In the genomic region with DNA sequence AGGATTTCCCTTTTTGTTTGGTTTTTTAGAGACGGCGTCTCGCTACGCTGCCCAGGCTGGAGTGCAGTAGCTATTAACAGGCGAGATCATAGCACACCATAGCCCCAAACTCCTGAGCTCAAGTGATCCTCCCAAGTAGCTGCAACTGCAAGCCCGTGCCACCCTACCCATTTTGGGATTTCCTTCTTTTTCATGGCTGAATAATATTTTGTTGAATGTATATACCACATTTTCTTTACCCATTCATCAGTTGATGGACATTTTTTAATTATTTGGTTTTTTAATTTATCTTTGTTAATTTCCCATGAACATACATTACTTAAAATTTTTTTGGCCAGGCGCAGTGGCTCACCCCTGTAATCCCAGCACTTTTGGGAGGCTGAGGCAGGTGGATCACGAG, we compare ENCODE assay signal across 11 cellular contexts. TPM values are rescaled to one million over a fixed set of nuclear protein-coding genes. Genes with fewer than 3 reads are reported as not detected.
A peak's percentile ranks its signal among the peaks of the same experiment; 100 is the strongest.
DNase-seq lines count a peak whose midpoint lies in the region; ATAC-seq and TF ChIP-seq lines count a peak whose summit lies in the region.
"Had no signal": no experiment of that assay in that cellular context is flagged by ENCODE, and none has a peak within 500 bp of the region (broad histone marks: within the 10 kb centered on the region; RNA-seq: fewer than 3 reads in every experiment).

No MANE protein-coding gene starts in this region.

- peaks cover 4% of the 10 kb centered on the region for H3K36me3 Mint-ChIP-seq in CD4-positive, alpha-beta T cell (ENCODE audit: low read depth)
- H3K36me3 Mint-ChIP-seq in naive B cell, result no peaks in the 10 kb centered on the region
- H3K36me3 Mint-ChIP-seq in activated CD4-positive, alpha-beta T cell treated with anti-CD3 and anti-CD28 coated beads, Interleukin-2, amount 10 ng/mL, durations not matched to agents 7 days and 5 days (ENCODE audit: low read depth), result peaks cover 16% of the 10 kb centered on the region

- no peak overlapping the region for H3K27ac ChIP-seq in CD4-positive, alpha-beta T cell (ENCODE audit: low read depth, low read length)
- H3K27ac ChIP-seq in OCI-LY1 (ENCODE audit: low read depth, low read length, poor library complexity, severe bottlenecking) (peak overlapping the region; percentile 100), sigmoid colon (no peak overlapping the region), thyroid gland (no peak overlapping the region)

- H3K4me1 Mint-ChIP-seq in CD4-positive, alpha-beta T cell (ENCODE audit: low read depth), result peaks cover 58% of the 10 kb centered on the region
- peaks cover 34 to 63% (median 49%) of the 10 kb centered on the region in 3 donors for H3K4me1 Mint-ChIP-seq in naive B cell
- peaks cover 57% of the 10 kb centered on the region for H3K4me1 Mint-ChIP-seq in stimulated activated naive CD8-positive, alpha-beta T cell treated with anti-CD3 and anti-CD28 coated beads, Interleukin-15, amount 100 ng/mL, for 72 hours
- peaks cover 49% of the 10 kb centered on the region for H3K4me1 Mint-ChIP-seq in activated CD4-positive, alpha-beta T cell treated with anti-CD3 and anti-CD28 coated beads, Interleukin-2, amount 10 ng/mL, durations not matched to agents 7 days and 5 days

- 72 to 98% methylated on average over 8 of the region's 8 CpGs for WGBS in sigmoid colon, 2 donors
- 83% methylated on average over 7 of the region's 8 CpGs for WGBS in thyroid gland, 2 donors

- no peaks in the 10 kb centered on the region for H3K27me3 ChIP-seq in CD4-positive, alpha-beta T cell (ENCODE audit: control insufficient read depth, insufficient read depth, low read length)
- H3K27me3 ChIP-seq in OCI-LY1 (ENCODE audit: insufficient read depth, low read length) (no peaks in the 10 kb centered on the region), sigmoid colon (no peaks in the 10 kb centered on the region), thyroid gland (no peaks in the 10 kb centered on the region)

- TF ChIP-seq EP300 in sigmoid colon (IDR thresholded peaks at IDR 0.05), result no peak

- peaks cover 28% of the 10 kb centered on the region for H3K79me2 ChIP-seq in OCI-LY1 (ENCODE audit: insufficient read depth, low read length)

- peak overlapping the region; percentile 67; the same call in 1 of the 2 replicates for H3K9ac ChIP-seq in OCI-LY1 (ENCODE audit: low read length)

- H3K4me3 ChIP-seq in OCI-LY1 (ENCODE audit: low read depth, low read length, poor library complexity, severe bottlenecking) (no peak overlapping the region), sigmoid colon (no peak overlapping the region), thyroid gland (replicated peaks in 1 of 3) (no peak overlapping the region)
- H3K4me3 ChIP-seq: A549 had no signal

- no peak for TF ChIP-seq CTCF in CD4-positive, alpha-beta T cell (IDR thresholded peaks at IDR 0.05)
- TF ChIP-seq CTCF in OCI-LY1 (IDR thresholded peaks at IDR 0.05; ENCODE audit: low read length), result no peak
- no peak for TF ChIP-seq CTCF in sigmoid colon (IDR thresholded peaks at IDR 0.05)
- TF ChIP-seq CTCF in thyroid gland (IDR thresholded peaks at IDR 0.05), result no peak

- H2AFZ ChIP-seq in OCI-LY1 (ENCODE audit: low read length), result no peak overlapping the region

- H4K20me1 ChIP-seq in OCI-LY1 (ENCODE audit: insufficient read depth, low read length), result no peaks in the 10 kb centered on the region

- no peaks in the 10 kb centered on the region for H3K27me3 Mint-ChIP-seq in CD4-positive, alpha-beta T cell
- H3K27me3 Mint-ChIP-seq in naive B cell, result no peaks in the 10 kb centered on the region
- H3K27me3 Mint-ChIP-seq in stimulated activated naive CD8-positive, alpha-beta T cell treated with anti-CD3 and anti-CD28 coated beads, Interleukin-15, amount 100 ng/mL, for 72 hours, result no peaks in the 10 kb centered on the region
- no peaks in the 10 kb centered on the region for H3K27me3 Mint-ChIP-seq in activated CD4-positive, alpha-beta T cell treated with anti-CD3 and anti-CD28 coated beads, Interleukin-2, amount 10 ng/mL, durations not matched to agents 7 days and 5 days

- no peaks in the 10 kb centered on the region for H3K9me3 ChIP-seq in CD4-positive, alpha-beta T cell (ENCODE audit: control insufficient read depth, low read length)
- H3K9me3 ChIP-seq in OCI-LY1 (ENCODE audit: low read length) (no peaks in the 10 kb centered on the region), sigmoid colon (no peaks in the 10 kb centered on the region), thyroid gland (no peaks in the 10 kb centered on the region)
- H3K9me3 ChIP-seq: A549 had no signal

- peaks cover 66% of the 10 kb centered on the region for H3K4me1 ChIP-seq in OCI-LY1 (ENCODE audit: insufficient read depth, low read length, severe bottlenecking)
- H3K4me1 ChIP-seq in sigmoid colon, result peaks cover 0 to 48% (median 41%) of the 10 kb centered on the region in 4 donors
- peaks cover 44 to 58% of the 10 kb centered on the region in 2 donors for H3K4me1 ChIP-seq in thyroid gland

- peak overlapping the region; percentile 10; the same call in 1 of the 2 replicates for H3K4me2 ChIP-seq in OCI-LY1 (ENCODE audit: low read length)
- H3K4me2 ChIP-seq: A549 had no signal

- POLR2A ChIA-PET in CD4-positive, alpha-beta T cell (lab: Charles Lee), result interaction anchor here (0.9 to 3.0 kb wide), 6 partner anchors 15 to 97 kb away, joined by 3 to 14 read pairs (median 4); partner anchors contain the start of genes MPHOSPH9 and MTRFR
- POLR2A ChIA-PET in activated CD4-positive, alpha-beta T cell treated with anti-CD3 and anti-CD28 coated beads, Interleukin-2, amount 10 ng/mL, durations not matched to agents 7 days and 5 days (lab: Charles Lee), result no interaction called here

- ATAC-seq in CD4-positive, alpha-beta T cell (ENCODE audit: poor library complexity), result no peak
- ATAC-seq in naive B cell (ENCODE audit: low read depth in 2 of 2), result no peak
- no peak for ATAC-seq in stimulated activated naive CD8-positive, alpha-beta T cell treated with anti-CD3 and anti-CD28 coated beads, Interleukin-15, amount 100 ng/mL, for 72 hours
- ATAC-seq: A549 had no signal

- H3K9me2 ChIP-seq in OCI-LY1 (ENCODE audit: low read depth, low read length), result no peaks in the 10 kb centered on the region

- peaks cover 56% of the 10 kb centered on the region for H3K36me3 ChIP-seq in OCI-LY1 (ENCODE audit: insufficient read depth, low read length)
- no peaks in the 10 kb centered on the region for H3K36me3 ChIP-seq in sigmoid colon
- H3K36me3 ChIP-seq in thyroid gland, result no peaks in the 10 kb centered on the region

- H3K27ac Mint-ChIP-seq in CD4-positive, alpha-beta T cell, result peak overlapping the region; percentile 13
- H3K27ac Mint-ChIP-seq in naive B cell, result peak overlapping the region in 4 of 6 donors; percentile 0 to 78 (median 34)
- H3K27ac Mint-ChIP-seq in stimulated activated naive CD8-positive, alpha-beta T cell treated with anti-CD3 and anti-CD28 coated beads, Interleukin-15, amount 100 ng/mL, for 72 hours, result no peak overlapping the region
- H3K27ac Mint-ChIP-seq in activated CD4-positive, alpha-beta T cell treated with anti-CD3 and anti-CD28 coated beads, Interleukin-2, amount 10 ng/mL, durations not matched to agents 7 days and 5 days, result no peak overlapping the region

- intact Hi-C loops in CD4-positive, alpha-beta T cell (cut with DNase I, micrococcal nuclease), result no loop called here
- intact Hi-C loops in sigmoid colon (cut with DNase I), result no loop called here
- intact Hi-C loops in thyroid gland (cut with DNase I), result no loop called here

- TF ChIP-seq POLR2A in sigmoid colon (IDR thresholded peaks at IDR 0.05) (no peak), thyroid gland (IDR thresholded peaks at IDR 0.05) (no peak)

- no peak overlapping the region for H3K4me3 Mint-ChIP-seq in CD4-positive, alpha-beta T cell
- H3K4me3 Mint-ChIP-seq in naive B cell, result peak overlapping the region in 1 of 8 donors; percentile 54
- H3K4me3 Mint-ChIP-seq in stimulated activated naive CD8-positive, alpha-beta T cell treated with anti-CD3 and anti-CD28 coated beads, Interleukin-15, amount 100 ng/mL, for 72 hours, result no peak overlapping the region
- H3K4me3 Mint-ChIP-seq in activated CD4-positive, alpha-beta T cell treated with anti-CD3 and anti-CD28 coated beads, Interleukin-2, amount 10 ng/mL, durations not matched to agents 7 days and 5 days, result no peak overlapping the region
- H3K4me3 Mint-ChIP-seq: CD14-positive monocyte had no signal

- 0 out of 2 replicates have a peak, but pooled peaks cover 5% of the 10 kb centered on the region for H3F3A ChIP-seq in OCI-LY1 (ENCODE audit: insufficient read depth, low read length)

- H3K9me3 Mint-ChIP-seq in CD4-positive, alpha-beta T cell, result no peaks in the 10 kb centered on the region
- H3K9me3 Mint-ChIP-seq in naive B cell, result no peaks in the 10 kb centered on the region
- no peaks in the 10 kb centered on the region for H3K9me3 Mint-ChIP-seq in stimulated activated naive CD8-positive, alpha-beta T cell treated with anti-CD3 and anti-CD28 coated beads, Interleukin-15, amount 100 ng/mL, for 72 hours
- no peaks in the 10 kb centered on the region for H3K9me3 Mint-ChIP-seq in activated CD4-positive, alpha-beta T cell treated with anti-CD3 and anti-CD28 coated beads, Interleukin-2, amount 10 ng/mL, durations not matched to agents 7 days and 5 days
- H3K9me3 Mint-ChIP-seq: CD14-positive monocyte had no signal

- CTCF ChIA-PET in CD4-positive, alpha-beta T cell (lab: Charles Lee), result no interaction called here
- CTCF ChIA-PET in activated CD4-positive, alpha-beta T cell treated with anti-CD3 and anti-CD28 coated beads, Interleukin-2, amount 10 ng/mL, durations not matched to agents 7 days and 5 days (lab: Charles Lee), result interaction anchor here (1.1 to 2.1 kb wide), 3 partner anchors 9 to 24 kb away, joined by 3 to 6 read pairs (median 3); no protein-coding TSS in a partner anchor

- DNase-seq in CD4-positive, alpha-beta T cell, result no peak
- DNase-seq in naive B cell (no peak), sigmoid colon (peak; percentile 20), thyroid gland (no peak)
- DNase-seq in effector CD8-positive, alpha-beta T cell (lab: John Stamatoyannopoulos, UW), result no peak
- no peak for DNase-seq in stimulated activated naive CD8-positive, alpha-beta T cell treated with anti-CD3 and anti-CD28 coated beads, Interleukin-15, amount 100 ng/mL, for 72 hours
- no peak for DNase-seq in activated CD4-positive, alpha-beta T cell treated with anti-CD3 and anti-CD28 coated beads, Interleukin-2, amount 10 ng/mL, durations not matched to agents 7 days and 5 days
- DNase-seq: HCEC 1CT had no signal

RNA-seq across cellular contexts. Expression of gene PITPNM2, which starts 15.2 kb away (rescaled TPM):
- total RNA-seq in CD4-positive, alpha-beta T cell, result 10 to 100 TPM; 37.3 to 38.3 TPM
- polyA plus RNA-seq in naive B cell (ENCODE audit: low read depth in 6 of 6), result 1 to 10 TPM in 3 of 6 donors, under 1 TPM in 3; 0.10 to 2.6 (median 0.96) TPM
- total RNA-seq in sigmoid colon, result 10 to 100 TPM in 2 of 4 donors, 1 to 10 TPM in 2; 6.4 to 19.5 (median 11.7) TPM
- polyA plus RNA-seq in sigmoid colon, result 10 to 100 TPM in 1 of 3 donors, 1 to 10 TPM in 2; 1.8 to 11.3 (median 2.3) TPM
- total RNA-seq in activated CD4-positive, alpha-beta T cell treated with anti-CD3 and anti-CD28 coated beads, Interleukin-2, amount 10 ng/mL, durations not matched to agents 7 days and 5 days, result 10 to 100 TPM; 19.0 to 21.8 TPM
- total RNA-seq in thyroid gland, result 10 to 100 TPM in 2 of 4 donors, 1 to 10 TPM in 2; 4.1 to 22.4 (median 9.3) TPM

Comparison
In these comparisons a context has a peak if more than half of its experiments do, and no peak if none do; other contexts are left out.
1. H3K27ac Mint-ChIP-seq: peak in CD4-positive, alpha-beta T cell (single experiment) and naive B cell (4 of 6); none in stimulated activated naive CD8-positive, alpha-beta T cell treated with anti-CD3 and anti-CD28 coated beads, Interleukin-15, amount 100 ng/mL, for 72 hours (0 of 2) and activated CD4-positive, alpha-beta T cell treated with anti-CD3 and anti-CD28 coated beads, Interleukin-2, amount 10 ng/mL, durations not matched to agents 7 days and 5 days (single experiment).